8 cellular contexts compared by ENCODE assay signal in the genomic region with DNA sequence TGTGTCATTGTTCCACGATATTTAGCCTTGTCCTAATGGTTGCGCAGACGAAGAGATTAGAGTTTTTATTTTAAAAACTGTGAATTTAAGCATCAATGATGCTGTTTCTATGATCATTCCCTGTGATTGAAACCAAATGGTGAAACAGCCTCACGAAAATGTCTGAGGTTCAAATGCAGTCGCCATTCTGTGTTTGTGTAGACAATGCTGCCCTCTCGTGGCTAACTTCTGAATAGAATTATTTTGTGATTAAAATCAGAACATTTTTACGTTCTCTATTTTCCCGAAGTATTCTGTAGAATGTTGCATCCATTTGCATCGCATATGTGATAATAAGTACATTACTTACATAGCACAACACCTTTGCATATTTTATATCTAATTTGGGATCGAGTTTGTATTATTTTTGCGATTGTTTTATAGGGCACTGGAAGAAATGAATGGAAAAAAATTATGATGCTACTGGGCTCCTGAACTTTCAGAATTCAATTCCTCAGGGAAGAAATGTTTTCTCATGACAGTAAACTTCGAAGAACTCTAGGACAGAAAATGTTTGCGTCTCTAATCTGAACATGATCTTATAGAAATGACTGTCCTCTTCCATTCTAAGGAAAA. TPM values are rescaled to one million over a fixed set of nuclear protein-coding genes. Genes with fewer than 3 reads are reported as not detected.
DNase-seq lines count a peak whose midpoint lies in the region; ATAC-seq and TF ChIP-seq lines count a peak whose summit lies in the region.

No MANE protein-coding gene starts in this region.

- TF ChIP-seq EP300 in esophagus muscularis mucosa (IDR thresholded peaks at IDR 0.05), result no peak

- intact Hi-C loops in esophagus muscularis mucosa (cut with DNase I), result loop anchor here (1.0 to 10.0 kb wide), 5 partner anchors 140 to 782 kb away; no protein-coding TSS in a partner anchor
- intact Hi-C loops in natural killer cell (cut with micrococcal nuclease), result loop anchor here (1.0 to 5.0 kb wide), 6 partner anchors 333 to 1313 kb away; no protein-coding TSS in a partner anchor
- intact Hi-C loops in uterus (cut with DNase I; ENCODE audit: low total_unique reads), result loop anchor here (10.0 kb wide), 3 partner anchors 490 to 780 kb away; no protein-coding TSS in a partner anchor

- TF ChIP-seq CTCF in esophagus muscularis mucosa (IDR thresholded peaks at IDR 0.05), result peak; percentile 67 to 81 (median 80)
- peak; percentile 79 for TF ChIP-seq CTCF in natural killer cell (IDR thresholded peaks at IDR 0.05)
- peak; percentile 72 to 87 (median 80) for TF ChIP-seq CTCF in uterus (IDR thresholded peaks at IDR 0.05)

- H3K4me3 ChIP-seq in esophagus muscularis mucosa (peak overlapping the region; percentile 30 to 38 (median 34)), uterus (no peak overlapping the region)

- H3K4me1 ChIP-seq in esophagus muscularis mucosa, result peaks cover 16 to 51% (median 43%) of the 10 kb centered on the region in 4 donors
- H3K4me1 ChIP-seq in uterus, result no peaks in the 10 kb centered on the region

- H3K9me3 Mint-ChIP-seq in natural killer cell, result no peaks in the 10 kb centered on the region

- ATAC-seq in natural killer cell, result peak in 2 of 3 donors; percentile 61 to 64
- ATAC-seq in GM21367 (IDR thresholded peaks at IDR 0.05; ENCODE audit: unreplicated experiment), result no peak

- TF ChIP-seq POLR2A in esophagus muscularis mucosa (IDR thresholded peaks at IDR 0.05; ENCODE audit: low read depth), result no peak
- TF ChIP-seq POLR2A in uterus (IDR thresholded peaks at IDR 0.05), result no peak

- H3K9me3 ChIP-seq in esophagus muscularis mucosa (no peaks in the 10 kb centered on the region), uterus (no peaks in the 10 kb centered on the region)

- no peaks in the 10 kb centered on the region for H3K36me3 Mint-ChIP-seq in natural killer cell

- peaks cover 6 to 21% of the 10 kb centered on the region in 2 donors for H3K27me3 Mint-ChIP-seq in natural killer cell (ENCODE audit: low read depth in 2 of 2)

- H3K36me3 ChIP-seq in esophagus muscularis mucosa, result no peaks in the 10 kb centered on the region
- H3K36me3 ChIP-seq in uterus, result no peaks in the 10 kb centered on the region

- H3K4me3 Mint-ChIP-seq in natural killer cell, result no peak overlapping the region

- 15% methylated on average over 13 of the region's 13 CpGs for WGBS in esophagus muscularis mucosa

- peak overlapping the region in 1 of 2 donors; percentile 44 for H3K27ac Mint-ChIP-seq in natural killer cell

- peak; percentile 46 for DNase-seq in activated gamma-delta T cell treated with Interleukin-2 at 50 U/mL for 16 hours
- no peak for DNase-seq in activated gamma-delta T cell (lab: John Stamatoyannopoulos, UW)
- DNase-seq in NCI-H1694 (lab: John Stamatoyannopoulos, UW), result peak; percentile 77
- peak; percentile 38 to 63 for DNase-seq in activated CD4-positive, alpha-beta T cell treated with anti-CD3 and anti-CD28 coated beads for 4 hours
- DNase-seq in esophagus muscularis mucosa (ENCODE audit: extremely low spot score), result no peak
- DNase-seq in natural killer cell, result no peak
- peak in 1 of 2 donors; percentile 38 for DNase-seq in uterus

- H3K27ac ChIP-seq in esophagus muscularis mucosa (replicated peaks in 1 of 4) (no peak overlapping the region), uterus (no peak overlapping the region)

- H3K27me3 ChIP-seq in esophagus muscularis mucosa, result no peaks in the 10 kb centered on the region
- H3K27me3 ChIP-seq in uterus, result no peaks in the 10 kb centered on the region

- peaks cover 8 to 12% of the 10 kb centered on the region in 2 donors for H3K4me1 Mint-ChIP-seq in natural killer cell

RNA-seq across cellular contexts. Expression of gene CREB1, which starts 54.8 kb away (rescaled TPM):
- total RNA-seq in esophagus muscularis mucosa (10 to 100 TPM; 31.1 to 51.5 (median 43.3) TPM), natural killer cell (100 to 1,000 TPM in 2 of 3 donors, 10 to 100 TPM in 1; 88.1 to 107 (median 106) TPM), uterus (10 to 100 TPM; 36.5 to 96.5 (median 71.7) TPM)

Comparison
In these comparisons a context has a peak if more than half of its experiments do, and no peak if none do; other contexts are left out.
1. DNase-seq: peak in activated gamma-delta T cell treated with Interleukin-2 at 50 U/mL for 16 hours (single experiment), NCI-H1694 (single experiment) and activated CD4-positive, alpha-beta T cell treated with anti-CD3 and anti-CD28 coated beads for 4 hours (2 of 2); none in activated gamma-delta T cell (single experiment), esophagus muscularis mucosa (single experiment) and natural killer cell (single experiment).
2. H3K4me3 ChIP-seq: peak in esophagus muscularis mucosa (4 of 4); none in uterus (0 of 2).
3. Peak in every context shown above with its lines, with median percentiles within 50 percentile points of each other: CTCF ChIP-seq.